Comparison of ENCODE assay signal across 17 cellular contexts in the genomic region with DNA sequence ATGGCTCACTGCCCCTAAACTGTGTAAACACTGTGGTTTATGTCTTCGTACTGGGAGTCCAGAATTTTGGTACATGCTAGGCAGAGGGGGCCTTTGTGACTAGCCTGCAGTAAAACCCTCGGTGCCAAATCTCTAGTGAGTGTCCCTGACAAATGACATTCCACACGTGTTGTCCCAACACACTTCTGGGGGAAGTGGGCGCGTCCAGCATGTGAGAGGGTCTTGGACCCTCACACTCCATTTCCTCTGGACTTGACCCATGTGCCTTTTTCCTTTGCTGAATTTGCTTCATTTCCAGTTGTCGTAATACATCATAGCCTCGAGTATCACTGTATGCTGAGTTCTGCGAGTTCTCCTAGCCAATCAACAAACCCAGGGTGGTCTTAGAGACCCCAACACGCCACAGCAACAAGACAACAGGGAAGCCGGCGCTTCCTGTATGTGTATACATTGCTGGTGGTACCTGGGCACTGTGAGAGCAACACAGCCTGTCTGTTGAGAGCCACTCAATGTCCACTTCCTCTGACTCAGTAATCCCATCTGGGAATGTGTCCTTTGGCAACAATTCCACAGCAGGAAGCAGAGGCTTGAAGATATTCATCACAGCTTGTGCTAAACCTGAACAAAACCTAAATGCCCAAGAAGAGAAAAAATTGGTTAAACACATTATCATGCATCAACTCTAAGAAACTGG. TPM values are rescaled to one million over a fixed set of nuclear protein-coding genes. Genes with fewer than 3 reads are reported as not detected.
DNase-seq lines count a peak whose midpoint lies in the region; ATAC-seq, FAIRE-seq and TF ChIP-seq lines count a peak whose summit lies in the region.
"Had no signal": no experiment of that assay in that cellular context is flagged by ENCODE, and none has a peak within 500 bp of the region (broad histone marks: within the 10 kb centered on the region; RNA-seq: fewer than 3 reads in every experiment).

No MANE protein-coding gene starts in this region.

- peak overlapping the region; percentile 35 for H3K27ac ChIP-seq in PC-3 (ENCODE audit: low read length)
- no peak overlapping the region for H3K27ac ChIP-seq in H1 (ENCODE audit: low read depth, low read length)
- no peak overlapping the region for H3K27ac ChIP-seq in osteoblast (ENCODE audit: low read depth, low read length)
- no peak overlapping the region for H3K27ac ChIP-seq in suprapubic skin
- H3K27ac ChIP-seq: cardiac muscle cell, foreskin keratinocyte had no signal

- no TSS peak for BruUV-seq in PC-3 (replicated peaks; lab: Mats Ljungman, UMichigan)

- H3K79me2 ChIP-seq in PC-3 (ENCODE audit: low read length) = no peaks in the 10 kb centered on the region
- H3K79me2 ChIP-seq in H1 (ENCODE audit: control insufficient read depth in 1 of 2, insufficient read depth in 2 of 2, low read length in 2 of 2) = no peaks in the 10 kb centered on the region
- H3K79me2 ChIP-seq in osteoblast (ENCODE audit: insufficient read depth, low read length) = no peaks in the 10 kb centered on the region

- H3K4me3 ChIP-seq in PC-3 (ENCODE audit: low read length) (no peak overlapping the region), H1 (ENCODE audit: extremely low read depth in 1 of 4, insufficient read depth in 2 of 4, low read depth in 3 of 4, low read length in 4 of 4) (no peak overlapping the region), osteoblast (ENCODE audit: insufficient read depth, low read length) (no peak overlapping the region), suprapubic skin (no peak overlapping the region)
- H3K4me3 ChIP-seq: cardiac muscle cell had no signal

- no peak for TF ChIP-seq POLR2A in H1 (IDR thresholded peaks at IDR 0.05; ENCODE audit: control extremely low read depth in 1 of 2, low read depth in 2 of 2, low read length in 2 of 2)
- TF ChIP-seq POLR2A in suprapubic skin (IDR thresholded peaks at IDR 0.05) = no peak

- peak; percentile 36 for ATAC-seq in PC-3
- ATAC-seq in GM21786 (IDR thresholded peaks at IDR 0.05; ENCODE audit: unreplicated experiment) = no peak
- ATAC-seq in HG02840 (IDR thresholded peaks at IDR 0.05; ENCODE audit: low FRiP score, unreplicated experiment) = no peak
- ATAC-seq: activated T-cell treated with anti-CD3 and anti-CD28 coated beads, Interleukin-2, amount 50 U/mL, for 72 hours; foreskin keratinocyte; left cardiac atrium had no signal

- intact Hi-C loops in PC-3 (cut with micrococcal nuclease) = no loop called here

- 0 out of 2 replicates have a peak overlapping the region, but pooled peaks have one; percentile 4 for H2BK12ac ChIP-seq in H1 (ENCODE audit: low read depth, low read length)

- peaks cover 6% of the 10 kb centered on the region; the same call in 1 of the 2 replicates for H3K23me2 ChIP-seq in H1 (ENCODE audit: low read depth, low read length)

- no peaks in the 10 kb centered on the region for H3K9me2 ChIP-seq in PC-3 (replicated peaks; ENCODE audit: low read length)

- H3K79me1 ChIP-seq in H1 (ENCODE audit: low read depth, low read length) = no peaks in the 10 kb centered on the region

- H3F3A ChIP-seq in PC-3 (ENCODE audit: low read length, unreplicated experiment) = no peaks in the 10 kb centered on the region

- TF ChIP-seq CTCF in PC-3 (conservative IDR thresholded peaks at IDR 0.05; ENCODE audit: low read depth, low read length) (no peak), H1 (IDR thresholded peaks at IDR 0.05; ENCODE audit: control extremely low read depth in 1 of 3, insufficient read depth in 1 of 3, low read depth in 1 of 3, low read length in 3 of 3) (no peak), osteoblast (IDR thresholded peaks at IDR 0.05; ENCODE audit: extremely low read depth, low read depth, low read length) (no peak), suprapubic skin (IDR thresholded peaks at IDR 0.05) (no peak)

- H3K23ac ChIP-seq in H1 (ENCODE audit: insufficient read length) = no peak overlapping the region

- H3K36me3 ChIP-seq in PC-3 (ENCODE audit: low read depth, low read length) (no peaks in the 10 kb centered on the region), H1 (ENCODE audit: control insufficient read depth in 2 of 4, insufficient read depth in 4 of 4, low read length in 3 of 4) (no peaks in the 10 kb centered on the region), osteoblast (ENCODE audit: insufficient read depth, low read length) (no peaks in the 10 kb centered on the region), suprapubic skin (no peaks in the 10 kb centered on the region)
- H3K36me3 ChIP-seq: cardiac muscle cell had no signal

- H3K4me2 ChIP-seq in PC-3 (ENCODE audit: low read length) (peak overlapping the region; percentile 49; the same call in 1 of the 2 replicates), H1 (ENCODE audit: insufficient read depth in 1 of 2, low read depth in 2 of 2, low read length in 2 of 2) (no peak overlapping the region), osteoblast (ENCODE audit: insufficient read depth, low read length) (no peak overlapping the region)

- H3K56ac ChIP-seq in H1 (replicated peaks; ENCODE audit: insufficient read length, low read depth, low read length) = no peak overlapping the region

- H2AK5ac ChIP-seq in H1 (ENCODE audit: low read depth, low read length) = no peak overlapping the region

- H3K4me1 ChIP-seq in PC-3 (ENCODE audit: insufficient read depth, low read length) = peaks cover 21% of the 10 kb centered on the region
- H3K4me1 ChIP-seq in H1 (replicated peaks in 1 of 4; ENCODE audit: control insufficient read depth in 3 of 4, insufficient read depth in 4 of 4, low read length in 3 of 4) = peaks cover 3 to 5% (median 4%) of the 10 kb centered on the region in 4 experiments; a peak in 6 of 7 replicates
- H3K4me1 ChIP-seq in osteoblast (ENCODE audit: insufficient read depth, low read length) = peaks cover 16% of the 10 kb centered on the region
- peaks cover 29% of the 10 kb centered on the region for H3K4me1 ChIP-seq in suprapubic skin
- H3K4me1 ChIP-seq: foreskin keratinocyte had no signal

- no peaks in the 10 kb centered on the region for H3K9me3 ChIP-seq in PC-3 (ENCODE audit: low read length)
- no peaks in the 10 kb centered on the region for H3K9me3 ChIP-seq in H1 (ENCODE audit: insufficient read depth in 2 of 2, low read depth in 1 of 2, low read length in 1 of 2)
- H3K9me3 ChIP-seq in osteoblast (ENCODE audit: low read depth, low read length) = no peaks in the 10 kb centered on the region
- no peaks in the 10 kb centered on the region for H3K9me3 ChIP-seq in suprapubic skin

- TF ChIP-seq EP300 in H1 (IDR thresholded peaks at IDR 0.05; ENCODE audit: borderline replicate concordance in 1 of 2, low read depth in 2 of 2, low read length in 2 of 2) = no peak
- no peak for TF ChIP-seq EP300 in suprapubic skin (IDR thresholded peaks at IDR 0.05)

- H3K27me3 ChIP-seq in PC-3 (ENCODE audit: low read length) (no peaks in the 10 kb centered on the region), H1 (replicated peaks in 1 of 4; ENCODE audit: control insufficient read depth in 3 of 4, extremely low read depth in 1 of 4, insufficient read depth in 3 of 4, low read length in 3 of 4) (no peaks in the 10 kb centered on the region; a peak in 2 of 7 replicates), osteoblast (ENCODE audit: insufficient read depth, low read length) (peaks cover 13% of the 10 kb centered on the region), suprapubic skin (no peaks in the 10 kb centered on the region)

- H2AFZ ChIP-seq in PC-3 (ENCODE audit: low read length) (peak overlapping the region; percentile 58; the same call in 1 of the 2 replicates), H1 (ENCODE audit: low read length) (no peak overlapping the region), osteoblast (ENCODE audit: low read length) (no peak overlapping the region)

- POLR2A ChIA-PET in PC-3 (lab: Charles Lee; ENCODE audit: unreplicated experiment) = no interaction called here
- POLR2A ChIA-PET in H1 (lab: Charles Lee; ENCODE audit: partially characterized antibody) = no interaction called here

- no peak for TF ChIP-seq RAD21 in H1 (IDR thresholded peaks at IDR 0.05 in 1 of 2, conservative IDR thresholded peaks at IDR 0.05 in 1 of 2; ENCODE audit: low read depth in 2 of 2, low read length in 2 of 2)

- FAIRE-seq in H1 (lab: Jason Lieb, UNC) = no peak
- FAIRE-seq: GM19239 had no signal

- H4K5ac ChIP-seq in H1 (ENCODE audit: insufficient read length, low read depth, low read length) = no peak overlapping the region

- peak; percentile 74 for DNase-seq in DMS53 (lab: John Stamatoyannopoulos, UW)
- DNase-seq in PC-3 = peak; percentile 81
- no peak for DNase-seq in H1 (ENCODE audit: low read depth in 1 of 2, low spot score in 2 of 2)
- peak; percentile 48 for DNase-seq in osteoblast (ENCODE audit: insufficient read length, low spot score, missing footprints)
- no peak for DNase-seq in HT-29 (ENCODE audit: low spot score)
- no peak for DNase-seq in suprapubic skin (ENCODE audit: low spot score in 2 of 2)
- DNase-seq: activated B cell treated with CpG ODN at 0.5 μM for 24 hours; activated T-cell treated with anti-CD3 and anti-CD28 coated beads, Interleukin-2, amount 50 U/mL, for 72 hours; Kasumi-1; left cardiac atrium; NCI-H2171; Right ventricle myocardium superior had no signal

- CTCF ChIA-PET in PC-3 (lab: Charles Lee) (no interaction called here), H1 (lab: Charles Lee; ENCODE audit: partially characterized antibody) (interaction anchor here (0.6 to 12.5 kb wide), 7 partner anchors 9 to 296 kb away, joined by 3 to 209 read pairs (median 5); no protein-coding TSS in a partner anchor)

- H2BK5ac ChIP-seq in H1 (ENCODE audit: low read depth, low read length) = no peak overlapping the region

- 85% methylated on average over 11 of the region's 11 CpGs; no CpG with 5 or more reads in 1 of the 2 experiments for WGBS in H1 (ENCODE audit: extremely low coverage in 1 of 2, insufficient coverage in 1 of 2, insufficient read length in 1 of 2, insufficient replicate concordance in 2 of 2, low coverage in 1 of 2, low lambda C conversion rate in 2 of 2, missing lambda C conversion rate in 1 of 2), 2 experiments
- WGBS in suprapubic skin = 65% methylated on average over 10 of the region's 11 CpGs

- no peak overlapping the region for H2BK120ac ChIP-seq in H1 (replicated peaks; ENCODE audit: low read depth, low read length)

- no peak overlapping the region for H3K18ac ChIP-seq in H1 (ENCODE audit: extremely low read depth, low read length)

- H3K4ac ChIP-seq in H1 (replicated peaks; ENCODE audit: insufficient read length, low read depth, low read length) = no peak overlapping the region

- no peak overlapping the region; the same call in 1 of the 2 replicates for H3K9ac ChIP-seq in PC-3 (ENCODE audit: low read length)
- H3K9ac ChIP-seq in H1 (replicated peaks in 1 of 4; ENCODE audit: extremely low read depth in 1 of 4, low read depth in 3 of 4, low read length in 3 of 4) = no peak overlapping the region

- H4K91ac ChIP-seq in H1 (replicated peaks; ENCODE audit: insufficient read length, low read length) = no peak overlapping the region

- no peak overlapping the region for H2BK15ac ChIP-seq in H1 (ENCODE audit: low read length)

- no peak overlapping the region for H3K14ac ChIP-seq in H1 (ENCODE audit: insufficient read length)

- H4K8ac ChIP-seq in H1 (ENCODE audit: extremely low read depth, insufficient read depth, low read length) = no peak overlapping the region

- H2BK20ac ChIP-seq in H1 (ENCODE audit: low read length) = no peak overlapping the region

- H4K20me1 ChIP-seq in PC-3 (ENCODE audit: low read length) (no peaks in the 10 kb centered on the region), H1 (replicated peaks in 1 of 2; ENCODE audit: control insufficient read depth in 1 of 2, insufficient read depth in 2 of 2, low read length in 2 of 2) (no peaks in the 10 kb centered on the region), osteoblast (ENCODE audit: insufficient read depth, low read length) (no peaks in the 10 kb centered on the region)

RNA-seq across cellular contexts. Expression of a gene that starts 26.9 kb away (rescaled TPM):
- total RNA-seq in PC-3 (2014; rRNA removed) (12.6 and 19.2 TPM in 2 replicates), osteoblast (65.1 and 68.8 TPM in 2 replicates), suprapubic skin (100 to 1,000 TPM in 1 of 4 donors, 10 to 100 TPM in 3; 30.3 to 101 (median 39.7) TPM)
- total RNA-seq in H1 (2021; fragmentation: NEBNext Ultra II Directional; extraction: Animal tissue kit (Norgen Biotek cat#: 25700)) = 6.1 and 8.7 TPM in 2 replicates
- 27.8 and 31.1 TPM in 2 replicates for polyA plus RNA-seq in H1 (2011; rRNA removed)
- 21.8 TPM for polyA plus RNA-seq in H1 (2011; cell fraction: cytosol; rRNA removed)
- 24.2 TPM for polyA plus RNA-seq in H1 (2011; cell fraction: nucleus; rRNA removed)
- 10.1 to 16.7 TPM (median 11.9 TPM) in 4 replicates for polyA plus RNA-seq in H1 (2012, experiment 1 of 2)
- polyA plus RNA-seq in H1 (2012, experiment 2 of 2) = 3.1 TPM
- polyA plus RNA-seq in H1 (2013, experiment 1 of 2) = 19.6 TPM
- 23.9 TPM for polyA plus RNA-seq in H1 (2013, experiment 2 of 2)
- polyA minus RNA-seq in H1 (2011; rRNA and poly(A)+ RNA removed) = 22.9 and 30.0 TPM in 2 replicates
- 10.8 TPM for polyA minus RNA-seq in H1 (2011; cell fraction: cytosol; rRNA and poly(A)+ RNA removed)
- polyA minus RNA-seq in H1 (2011; cell fraction: nucleus; rRNA and poly(A)+ RNA removed) = 10.7 TPM
- total RNA-seq in HT-29 (2014; rRNA removed; shearing (Covaris generic)) = 16.7 and 28.2 TPM in 2 replicates

Comparison
In these comparisons a context has a peak if more than half of its experiments do, and no peak if none do; other contexts are left out.
1. DNase-seq: peak in DMS53 (single experiment), PC-3 (single experiment) and osteoblast (single experiment); none in H1 (0 of 2), HT-29 (single experiment) and suprapubic skin (0 of 2).